Comparison of ENCODE assay signal across 8 cellular contexts in the genomic region with DNA sequence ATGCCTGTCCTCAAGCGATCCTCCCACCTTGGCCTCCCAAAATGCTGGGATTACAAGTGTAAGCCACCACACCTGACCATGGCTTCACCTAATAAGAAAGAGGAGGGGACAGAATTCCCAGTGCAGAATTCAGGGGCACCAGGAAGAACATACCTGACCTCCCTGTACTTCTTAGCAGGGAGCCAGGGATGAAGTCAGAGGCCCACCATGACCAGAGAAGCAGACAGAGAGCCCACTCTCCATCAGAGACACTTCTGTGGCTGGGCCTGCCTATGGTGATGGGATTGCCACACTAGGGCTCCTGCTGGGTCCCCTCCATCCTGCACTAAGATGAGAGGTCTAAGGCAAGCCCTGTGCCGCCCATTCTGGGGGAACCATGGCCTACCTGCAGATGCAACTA.
"Had no signal": no experiment of that assay in that cellular context is flagged by ENCODE, and none has a peak within 500 bp of the region (broad histone marks: within the 10 kb centered on the region; RNA-seq: fewer than 3 reads in every experiment).

No MANE protein-coding gene starts in this region.

- H3K9me3 Mint-ChIP-seq: HFFc6 had no signal

- H3K27ac Mint-ChIP-seq: HFFc6 had no signal

- H3K9me3 ChIP-seq: HAP-1 had no signal

- H3K9ac ChIP-seq: GM23248 had no signal

- H3K36me3 ChIP-seq: HAP-1 had no signal

- DNase-seq: H7 had no signal

- H3K4me3 Mint-ChIP-seq: HFFc6 had no signal

- H2AFZ ChIP-seq: GM23248 had no signal

- H3K27ac ChIP-seq: GM23248, HL-60 had no signal

- H3K4me3 ChIP-seq: GM23248, HAP-1, K562 had no signal

- H3K4me1 ChIP-seq: HAP-1 had no signal

- ATAC-seq: HCT116, HepG2, K562 had no signal
